Comparison of ENCODE assay signal across 2 cellular contexts in genomic region chr2:173999724-174000123, GRCh38.
TF ChIP-seq lines count a peak whose summit lies in the region.

No MANE protein-coding gene starts in this region.

TF ChIP-seq in IMR-90, 13 proteins besides CTCF, POLR2A, EP300 and RAD21:
- TF ChIP-seq CEBPB (IDR thresholded peaks at IDR 0.05; ENCODE audit: low read depth, low read length) (peak; percentile 14; the same call in 1 of the 2 replicates), RFX5 (IDR thresholded peaks at IDR 0.05; ENCODE audit: low read depth, low read length) (no peak)

TF ChIP-seq in K562, 482 proteins besides CTCF, POLR2A, EP300 and RAD21:
- TF ChIP-seq FOXK1 (CRISPR knock-in tag; IDR thresholded peaks at IDR 0.05; ENCODE audit: borderline replicate concordance): no peak
- no peak for TF ChIP-seq RFX7 (CRISPR knock-in tag; IDR thresholded peaks at IDR 0.05)
- TF ChIP-seq CEBPG (CRISPR knock-in tag; IDR thresholded peaks at IDR 0.05): 0 out of 2 replicates have a peak, but pooled peaks have one; percentile 21
- TF ChIP-seq CEBPG (tag; conservative IDR thresholded peaks at IDR 0.05 in 1 of 2, IDR thresholded peaks at IDR 0.05 in 1 of 2): peak; percentile 25 to 68; a peak in 3 of 4 replicates
- no peak for TF ChIP-seq SRSF3 (IDR thresholded peaks at IDR 0.05; ENCODE audit: insufficient read depth, low read length)
- TF ChIP-seq E2F3 (CRISPR knock-in tag; IDR thresholded peaks at IDR 0.05): no peak
- no peak for TF ChIP-seq PHF20 (IDR thresholded peaks at IDR 0.05; ENCODE audit: partially characterized antibody)
- no peak for TF ChIP-seq E2F4 (CRISPR knock-in tag; IDR thresholded peaks at IDR 0.05; ENCODE audit: low read depth)
- TF ChIP-seq ATF3 (IDR thresholded peaks at IDR 0.05): peak; percentile 53
- no peak for TF ChIP-seq ATF3 (CRISPR knock-in tag; conservative IDR thresholded peaks at IDR 0.05)
- no peak for TF ChIP-seq NFE2 (IDR thresholded peaks at IDR 0.05; ENCODE audit: low read depth)
- TF ChIP-seq ESRRA (IDR thresholded peaks at IDR 0.05; ENCODE audit: borderline replicate concordance, low read depth): no peak
- no peak for TF ChIP-seq PHF21A (IDR thresholded peaks at IDR 0.05; ENCODE audit: borderline replicate concordance, low read depth)
- no peak for TF ChIP-seq GABPB2 (CRISPR knock-in tag; conservative IDR thresholded peaks at IDR 0.05)
